7 cellular contexts compared by ENCODE assay signal in genomic region chr7:26476271-26476670, GRCh38.
"Had no signal": no experiment of that assay in that cellular context is flagged by ENCODE, and none has a peak within 500 bp of the region (broad histone marks: within the 10 kb centered on the region; RNA-seq: fewer than 3 reads in every experiment).

No MANE protein-coding gene starts in this region.

- H3K36me3 Mint-ChIP-seq: IgD-negative memory B cell had no signal

- H2AFZ ChIP-seq: GM23248 had no signal

- FAIRE-seq: HTR-8/SVneo had no signal

- DNase-seq: GM23248, H9, HCEC 1CT, KBM-7 had no signal

- H3K27ac Mint-ChIP-seq: H9, IgD-negative memory B cell had no signal

- H3K4me1 Mint-ChIP-seq: IgD-negative memory B cell had no signal

- H3K27me3 Mint-ChIP-seq: IgD-negative memory B cell had no signal

- H3K9me3 Mint-ChIP-seq: H9, IgD-negative memory B cell had no signal

- H3K27ac ChIP-seq: GM23248, KMS-11 had no signal

- H3K4me3 ChIP-seq: GM23248 had no signal

- H3K4me2 ChIP-seq: KMS-11 had no signal

- H3K4me3 Mint-ChIP-seq: H9, IgD-negative memory B cell had no signal

- H3K9ac ChIP-seq: GM23248, KMS-11 had no signal
